8 cellular contexts compared by ENCODE assay signal in genomic region chr11:94325681-94326080, GRCh38. TPM values are rescaled to one million over a fixed set of nuclear protein-coding genes. Genes with fewer than 3 reads are reported as not detected.
DNase-seq lines count a peak whose midpoint lies in the region; ATAC-seq, FAIRE-seq and TF ChIP-seq lines count a peak whose summit lies in the region.

No MANE protein-coding gene starts in this region.

- no peaks in the 10 kb centered on the region for H3K36me3 ChIP-seq in CD4-positive, CD25-positive, alpha-beta regulatory T cell (ENCODE audit: control insufficient read depth, insufficient read depth, low read length)
- H3K36me3 ChIP-seq in endothelial cell of umbilical vein (ENCODE audit: control insufficient read depth in 2 of 2, extremely low read depth in 1 of 2, insufficient read depth in 2 of 2, low read length in 2 of 2), result no peaks in the 10 kb centered on the region

- no peaks in the 10 kb centered on the region for H3K36me3 Mint-ChIP-seq in CD4-positive, CD25-positive, alpha-beta regulatory T cell

- intact Hi-C loops in endothelial cell of umbilical vein (cut with micrococcal nuclease), result loop anchor here (1.0 to 10.0 kb wide), 3 partner anchors 89 to 403 kb away; no protein-coding TSS in a partner anchor

- peak; percentile 33 to 63 for TF ChIP-seq CTCF in endothelial cell of umbilical vein (IDR thresholded peaks at IDR 0.05; ENCODE audit: extremely low read depth in 1 of 2, insufficient read depth in 1 of 2, low read depth in 1 of 2, low read length in 2 of 2)

- no peaks in the 10 kb centered on the region for H3K27me3 ChIP-seq in CD4-positive, CD25-positive, alpha-beta regulatory T cell (ENCODE audit: control insufficient read depth, insufficient read depth, low read length)
- no peaks in the 10 kb centered on the region for H3K27me3 ChIP-seq in endothelial cell of umbilical vein (ENCODE audit: control insufficient read depth in 2 of 2, insufficient read depth in 2 of 2, low read length in 2 of 2)

- H3K4me1 Mint-ChIP-seq in CD4-positive, CD25-positive, alpha-beta regulatory T cell, result no peaks in the 10 kb centered on the region

- no peak overlapping the region for H3K9ac ChIP-seq in endothelial cell of umbilical vein (replicated peaks; ENCODE audit: extremely low read depth, insufficient read depth, low read length)

- H3K27ac ChIP-seq in CD4-positive, CD25-positive, alpha-beta regulatory T cell (ENCODE audit: insufficient read depth, low read length, poor library complexity, severe bottlenecking), result no peak overlapping the region
- no peak overlapping the region for H3K27ac ChIP-seq in endothelial cell of umbilical vein (ENCODE audit: insufficient read depth, low read depth, low read length)

- H3K4me1 ChIP-seq in CD4-positive, CD25-positive, alpha-beta regulatory T cell (ENCODE audit: control insufficient read depth, insufficient read depth, low read length, poor library complexity, severe bottlenecking), result no peaks in the 10 kb centered on the region
- H3K4me1 ChIP-seq in endothelial cell of umbilical vein (ENCODE audit: control insufficient read depth, extremely low read depth, insufficient read depth, low read length), result no peaks in the 10 kb centered on the region

- no peak for TF ChIP-seq POLR2A in endothelial cell of umbilical vein (IDR thresholded peaks at IDR 0.05; ENCODE audit: low read depth, low read length)

- DNase-seq in CD4-positive, CD25-positive, alpha-beta regulatory T cell, result peak; percentile 10 to 63 (median 20)
- DNase-seq in GM19239 (ENCODE audit: insufficient read length, low spot score) (peak; percentile 52), T-helper 2 cell (peak in 3 of 5 experiments; percentile 11 to 62 (median 29)), endothelial cell of umbilical vein (ENCODE audit: low read depth, low spot score) (peak; percentile 44)
- peak; percentile 39 to 41 for DNase-seq in stimulated activated CD4-positive, alpha-beta T cell treated with anti-CD3 and anti-CD28 coated beads, Interleukin-2, amount 100 ng/mL, for 48 hours

- H3K9me1 ChIP-seq in endothelial cell of umbilical vein (replicated peaks; ENCODE audit: control insufficient read depth, extremely low read depth, insufficient read depth, low read length), result no peaks in the 10 kb centered on the region

- H2AFZ ChIP-seq in endothelial cell of umbilical vein (ENCODE audit: low read depth, low read length), result no peak overlapping the region

- POLR2A ChIA-PET in endothelial cell of umbilical vein (lab: Charles Lee), result no interaction called here

- H3K4me3 Mint-ChIP-seq in CD4-positive, CD25-positive, alpha-beta regulatory T cell, result no peak overlapping the region

- CTCF ChIA-PET in endothelial cell of umbilical vein (lab: Charles Lee), result interaction anchor here (1.7 kb wide), 1 partner anchor 11 kb away, joined by 4 read pairs; no protein-coding TSS in a partner anchor

- H3K4me3 ChIP-seq in CD4-positive, CD25-positive, alpha-beta regulatory T cell (ENCODE audit: low read depth, low read length), result no peak overlapping the region
- H3K4me3 ChIP-seq in endothelial cell of umbilical vein (replicated peaks in 1 of 3; ENCODE audit: insufficient read depth in 1 of 3, low read depth in 1 of 3, low read length in 3 of 3), result no peak overlapping the region

- ATAC-seq in CD4-positive, CD25-positive, alpha-beta regulatory T cell (ENCODE audit: low read depth in 2 of 2), result no peak
- peak; percentile 94 for ATAC-seq in HG03342 (IDR thresholded peaks at IDR 0.05; ENCODE audit: unreplicated experiment)
- no peak for ATAC-seq in HG02759 (IDR thresholded peaks at IDR 0.05; ENCODE audit: unreplicated experiment)
- ATAC-seq in HG03439 (IDR thresholded peaks at IDR 0.05; ENCODE audit: unreplicated experiment), result no peak

- no peak overlapping the region for H3K27ac Mint-ChIP-seq in CD4-positive, CD25-positive, alpha-beta regulatory T cell

- H3K79me2 ChIP-seq in endothelial cell of umbilical vein (ENCODE audit: control insufficient read depth, insufficient read depth, low read length), result no peaks in the 10 kb centered on the region

- BruUV-seq in endothelial cell of umbilical vein (replicated peaks; lab: Mats Ljungman, UMichigan), result no TSS peak

- no peaks in the 10 kb centered on the region for H4K20me1 ChIP-seq in endothelial cell of umbilical vein (replicated peaks; ENCODE audit: control insufficient read depth, extremely low read depth, insufficient read depth, low read length)

- H3K9me3 Mint-ChIP-seq in CD4-positive, CD25-positive, alpha-beta regulatory T cell, result peaks cover 0 to 5% (median 0%) of the 10 kb centered on the region in 7 donors

- FAIRE-seq in GM19239 (lab: Jason Lieb, UNC) (peak; percentile 90), endothelial cell of umbilical vein (lab: Jason Lieb, UNC) (peak; percentile 24)

- H3K4me2 ChIP-seq in endothelial cell of umbilical vein (ENCODE audit: insufficient read depth, low read length), result no peak overlapping the region

- peaks cover 17% of the 10 kb centered on the region for H3K27me3 Mint-ChIP-seq in CD4-positive, CD25-positive, alpha-beta regulatory T cell

- no peaks in the 10 kb centered on the region for H3K9me3 ChIP-seq in CD4-positive, CD25-positive, alpha-beta regulatory T cell (ENCODE audit: control insufficient read depth in 2 of 2, low read length in 2 of 2)
- H3K9me3 ChIP-seq in endothelial cell of umbilical vein (replicated peaks; ENCODE audit: control insufficient read depth, insufficient read depth, low read length), result no peaks in the 10 kb centered on the region

- dilution Hi-C loops in endothelial cell of umbilical vein (cut with MboI; ENCODE audit: extremely low pct_ligation_motif_present, low sequenced_read_pairs), result no loop called here

TF ChIP-seq in endothelial cell of umbilical vein, 7 proteins besides CTCF, POLR2A, EP300 and RAD21:
- TF ChIP-seq FOS (IDR thresholded peaks at IDR 0.05; ENCODE audit: borderline replicate concordance, insufficient read depth, low read length) (no peak), MYC (IDR thresholded peaks at IDR 0.05; ENCODE audit: low read depth, low read length) (no peak), GATA2 (IDR thresholded peaks at IDR 0.05; ENCODE audit: insufficient read depth, insufficient read length, low read depth, low read length) (no peak), JUN (IDR thresholded peaks at IDR 0.05; ENCODE audit: borderline replicate concordance, insufficient read depth, insufficient read length, low read depth) (no peak), MAX (IDR thresholded peaks at IDR 0.05; ENCODE audit: insufficient read depth, insufficient read length) (no peak)

RNA-seq across cellular contexts. Expression of gene IZUMO1R, which starts 21.3 kb away (rescaled TPM):
- not detected for total RNA-seq in CD4-positive, CD25-positive, alpha-beta regulatory T cell
- polyA plus RNA-seq in CD4-positive, CD25-positive, alpha-beta regulatory T cell, result not detected
- not detected in 2 replicates for total RNA-seq in endothelial cell of umbilical vein
- polyA plus RNA-seq in endothelial cell of umbilical vein, result not detected in 2 replicates
- not detected in 2 replicates for polyA plus RNA-seq in endothelial cell of umbilical vein (2011; cell fraction: cytosol; rRNA removed)
- polyA plus RNA-seq in endothelial cell of umbilical vein (2011; cell fraction: nucleus; rRNA removed), result not detected in 2 replicates
- polyA plus RNA-seq in endothelial cell of umbilical vein (2012), result not detected in 2 replicates
- polyA minus RNA-seq in endothelial cell of umbilical vein, result not detected in 2 replicates
- polyA minus RNA-seq in endothelial cell of umbilical vein (2011; cell fraction: cytosol; rRNA and poly(A)+ RNA removed), result not detected
- polyA minus RNA-seq in endothelial cell of umbilical vein (2011; cell fraction: nucleus; rRNA and poly(A)+ RNA removed), result not detected in 2 replicates
